ENCODE assay signal across 23 cellular contexts in the genomic region with DNA sequence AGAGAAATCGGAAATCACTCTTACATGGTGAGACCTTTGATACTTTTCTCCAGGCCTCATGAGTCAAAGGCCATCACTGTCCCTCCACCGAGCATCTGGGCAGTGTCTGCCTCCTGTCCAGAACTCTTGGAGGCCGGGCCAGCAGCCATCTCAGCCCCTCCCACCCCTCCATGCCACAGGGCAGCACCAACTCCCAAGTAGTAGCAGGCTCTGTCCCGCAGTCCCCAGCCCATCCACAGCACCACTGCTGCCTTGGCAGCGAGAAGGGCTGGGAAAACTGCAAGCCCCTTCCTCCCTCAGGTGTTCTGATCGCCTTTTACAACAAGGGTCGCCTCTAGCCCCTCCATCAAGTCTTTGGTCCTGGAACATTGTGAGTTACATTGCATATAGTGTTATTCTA.
"Had no signal": no experiment of that assay in that cellular context is flagged by ENCODE, and none has a peak within 500 bp of the region (broad histone marks: within the 10 kb centered on the region; RNA-seq: fewer than 3 reads in every experiment).

No MANE protein-coding gene starts in this region.

- H3K4me3 ChIP-seq: coronary artery, heart left ventricle, hepatocyte, mucosa of descending colon, neural progenitor cell, prostate gland, sigmoid colon, skin epidermis, thoracic aorta, tibial nerve, upper lobe of left lung had no signal

- H3K4me3 Mint-ChIP-seq: effector memory CD8-positive, alpha-beta T cell; mesothelial cell of epicardium; naive B cell; natural killer cell treated with Interleukin-12 subunit alpha and Interleukin-12 subunit beta and Interleukin-15 and Interleukin-18, amount 100 ng/mL, for 72 hours; neural progenitor cell; stimulated activated naive B cell treated with anti-CD40 and anti-IgM and Interleukin-4, amounts not matched to agents 10 μg/mL and 1 μg/mL and 100 μg/mL, for 72 hours; stimulated activated naive CD8-positive, alpha-beta T cell treated with anti-CD3 and anti-CD28 coated beads, Interleukin-15, Interleukin-2, amounts not matched to agents 100 ng/mL and 50 ng/mL, for 24 hours had no signal

- H3K9me3 ChIP-seq: heart left ventricle, mucosa of descending colon, prostate gland, sigmoid colon, thoracic aorta, tibial nerve, upper lobe of left lung had no signal

- DNase-seq: effector memory CD8-positive, alpha-beta T cell; heart left ventricle; kidney; mesenchymal stem cell; mucosa of descending colon; naive B cell; right cardiac atrium; sigmoid colon; stimulated activated CD4-positive, alpha-beta T cell treated with anti-CD3 and anti-CD28 coated beads, Interleukin-15, amount 100 ng/mL, for 24 hours; stimulated activated CD4-positive, alpha-beta T cell treated with anti-CD3 and anti-CD28 coated beads, Interleukin-2, amount 100 ng/mL, for 48 hours; stimulated activated naive B cell treated with anti-CD40 and anti-IgM and Interleukin-4, amounts not matched to agents 10 μg/mL and 1 μg/mL and 100 μg/mL, for 72 hours had no signal

- H2AFZ ChIP-seq: hepatocyte, neural progenitor cell, parathyroid adenoma had no signal

- H3K27ac ChIP-seq: coronary artery, hepatocyte, neural progenitor cell, parathyroid adenoma, prostate gland, sigmoid colon, skin epidermis, thoracic aorta, tibial nerve had no signal

- H3K9me3 Mint-ChIP-seq: effector memory CD8-positive, alpha-beta T cell; naive B cell; natural killer cell treated with Interleukin-12 subunit alpha and Interleukin-12 subunit beta and Interleukin-15 and Interleukin-18, amount 100 ng/mL, for 72 hours; stimulated activated naive CD8-positive, alpha-beta T cell treated with anti-CD3 and anti-CD28 coated beads, Interleukin-15, Interleukin-2, amounts not matched to agents 100 ng/mL and 50 ng/mL, for 24 hours had no signal

- H3K79me2 ChIP-seq: parathyroid adenoma had no signal

- H3K9ac ChIP-seq: neural progenitor cell, parathyroid adenoma had no signal

- H3K36me3 ChIP-seq: neural progenitor cell, prostate gland, thoracic aorta had no signal

- H3K36me3 Mint-ChIP-seq: naive B cell had no signal

- H3K4me1 ChIP-seq: parathyroid adenoma had no signal

- H3K27ac Mint-ChIP-seq: effector memory CD8-positive, alpha-beta T cell; mesothelial cell of epicardium; naive B cell; natural killer cell treated with Interleukin-12 subunit alpha and Interleukin-12 subunit beta and Interleukin-15 and Interleukin-18, amount 100 ng/mL, for 72 hours; neural progenitor cell; stimulated activated naive B cell treated with anti-CD40 and anti-IgM and Interleukin-4, amounts not matched to agents 10 μg/mL and 1 μg/mL and 100 μg/mL, for 72 hours; stimulated activated naive CD8-positive, alpha-beta T cell treated with anti-CD3 and anti-CD28 coated beads, Interleukin-15, Interleukin-2, amounts not matched to agents 100 ng/mL and 50 ng/mL, for 24 hours had no signal

- H3K4me2 ChIP-seq: hepatocyte, neural progenitor cell had no signal

- H3K27me3 Mint-ChIP-seq: effector memory CD8-positive, alpha-beta T cell; naive B cell; natural killer cell treated with Interleukin-12 subunit alpha and Interleukin-12 subunit beta and Interleukin-15 and Interleukin-18, amount 100 ng/mL, for 72 hours; stimulated activated naive B cell treated with anti-CD40 and anti-IgM and Interleukin-4, amounts not matched to agents 10 μg/mL and 1 μg/mL and 100 μg/mL, for 72 hours; stimulated activated naive CD8-positive, alpha-beta T cell treated with anti-CD3 and anti-CD28 coated beads, Interleukin-15, Interleukin-2, amounts not matched to agents 100 ng/mL and 50 ng/mL, for 24 hours had no signal

- H3K27me3 ChIP-seq: heart left ventricle, hepatocyte, sigmoid colon, tibial nerve, upper lobe of left lung had no signal
